Comparison of ENCODE assay signal across 22 cellular contexts in the genomic region with DNA sequence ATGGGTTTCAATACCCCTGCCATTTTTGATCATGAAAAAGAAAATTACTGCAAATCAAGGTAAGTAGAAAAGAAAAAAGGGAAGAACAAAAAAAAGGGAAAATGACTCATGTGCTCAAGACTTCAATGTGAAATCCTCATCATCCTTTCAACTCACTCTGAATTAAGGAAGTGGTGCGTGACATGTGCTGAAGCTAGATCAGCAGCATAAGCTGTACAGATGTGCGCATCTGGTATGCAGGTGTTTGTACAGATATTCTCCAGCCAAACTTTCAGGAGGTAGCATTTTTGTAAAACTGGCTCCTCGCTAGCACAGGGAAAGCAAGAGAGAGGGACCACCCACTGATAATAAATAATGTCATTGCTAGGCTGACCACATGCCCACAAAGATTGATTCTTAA.
"Had no signal": no experiment of that assay in that cellular context is flagged by ENCODE, and none has a peak within 500 bp of the region (broad histone marks: within the 10 kb centered on the region; RNA-seq: fewer than 3 reads in every experiment).

No MANE protein-coding gene starts in this region.

- ATAC-seq: activated CD8-positive, alpha-beta memory T cell treated with anti-CD3 and anti-CD28 coated beads, Interleukin-2, amount 10 ng/mL, durations not matched to agents 7 days and 5 days; activated CD8-positive, alpha-beta T cell treated with anti-CD3 and anti-CD28 coated beads for 36 hours; activated naive CD8-positive, alpha-beta T cell treated with anti-CD3 and anti-CD28 coated beads, Interleukin-2, amount 50 U/mL, for 24 hours; gastroesophageal sphincter; pancreas; psoas muscle; right cardiac atrium; stimulated activated naive CD8-positive, alpha-beta T cell treated with anti-CD3 and anti-CD28 coated beads, Interleukin-15, Interleukin-2, amounts not matched to agents 100 U/mL and 50 U/mL, for 24 hours had no signal

- H3K27me3 ChIP-seq: gastroesophageal sphincter, pancreas, tibial artery had no signal

- H3K27ac ChIP-seq: gastroesophageal sphincter, pancreas, psoas muscle, tibial artery, WERI-Rb-1 had no signal

- DNase-seq: activated CD4-positive, alpha-beta T cell treated with anti-CD3 and anti-CD28 coated beads, Interleukin-2, amount 10 ng/mL, durations not matched to agents 7 days and 5 days; activated CD4-positive, CD25-positive, alpha-beta regulatory T cell treated with anti-CD3 and anti-CD28 coated beads, Interleukin-2, amount 50 U/mL, for 72 hours; activated CD8-positive, alpha-beta memory T cell treated with anti-CD3 and anti-CD28 coated beads, Interleukin-2, amount 10 ng/mL, durations not matched to agents 7 days and 5 days; activated CD8-positive, alpha-beta T cell treated with anti-CD3 and anti-CD28 coated beads for 36 hours; activated gamma-delta T cell; activated naive CD4-positive, alpha-beta T cell treated with anti-CD3 and anti-CD28 coated beads, Interleukin-2, amount 50 U/mL, for 16 hours; activated naive CD8-positive, alpha-beta T cell treated with anti-CD3 and anti-CD28 coated beads, Interleukin-2, amount 50 U/mL, for 24 hours; activated T-cell treated with anti-CD3 and anti-CD28 coated beads for 4 hours; caudate nucleus; effector memory CD4-positive, alpha-beta T cell; head of caudate nucleus; left colon; nephron progenitor cell; pancreas; psoas muscle; right cardiac atrium; stimulated activated CD4-positive, alpha-beta T cell treated with anti-CD3 and anti-CD28 coated beads, Interleukin-4, amount 100 ng/mL, for 24 hours; stimulated activated naive CD8-positive, alpha-beta T cell treated with anti-CD3 and anti-CD28 coated beads, Interleukin-15, Interleukin-2, amounts not matched to agents 100 U/mL and 50 U/mL, for 24 hours; substantia nigra; tibial artery; WERI-Rb-1 had no signal

- H3K36me3 ChIP-seq: gastroesophageal sphincter, pancreas, tibial artery, WERI-Rb-1 had no signal

- H3K4me3 ChIP-seq: gastroesophageal sphincter, pancreas, psoas muscle, tibial artery had no signal

- H3K4me1 ChIP-seq: gastroesophageal sphincter, pancreas, psoas muscle, tibial artery had no signal

- H3K9me3 ChIP-seq: gastroesophageal sphincter, pancreas, psoas muscle, tibial artery had no signal
